In the genomic region with DNA sequence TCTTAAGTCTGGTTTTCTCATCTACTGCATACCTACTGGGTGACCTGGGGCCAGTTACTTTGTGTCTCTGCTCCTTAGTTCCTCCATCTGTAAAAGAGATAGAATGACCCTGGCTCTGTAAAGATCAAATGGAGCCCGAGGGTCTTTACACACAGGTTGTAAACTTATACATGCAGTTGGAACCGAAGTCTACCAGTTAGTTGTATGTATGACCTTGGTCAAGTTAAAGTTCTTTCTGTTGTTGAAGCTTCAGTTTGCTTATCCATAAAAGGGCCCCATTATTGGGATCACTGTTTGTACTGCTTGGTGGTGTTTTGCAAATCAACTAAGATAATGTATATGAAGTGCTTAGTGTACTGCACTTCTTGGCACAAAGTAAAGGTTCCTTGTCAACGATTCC, we compare ENCODE assay signal across 1 cellular context.
TF ChIP-seq lines count a peak whose summit lies in the region.

No MANE protein-coding gene starts in this region.

TF ChIP-seq in HepG2, 621 proteins besides CTCF, POLR2A, EP300 and RAD21 (continued from another document and continues in another):
- TF ChIP-seq, protein P1, sequence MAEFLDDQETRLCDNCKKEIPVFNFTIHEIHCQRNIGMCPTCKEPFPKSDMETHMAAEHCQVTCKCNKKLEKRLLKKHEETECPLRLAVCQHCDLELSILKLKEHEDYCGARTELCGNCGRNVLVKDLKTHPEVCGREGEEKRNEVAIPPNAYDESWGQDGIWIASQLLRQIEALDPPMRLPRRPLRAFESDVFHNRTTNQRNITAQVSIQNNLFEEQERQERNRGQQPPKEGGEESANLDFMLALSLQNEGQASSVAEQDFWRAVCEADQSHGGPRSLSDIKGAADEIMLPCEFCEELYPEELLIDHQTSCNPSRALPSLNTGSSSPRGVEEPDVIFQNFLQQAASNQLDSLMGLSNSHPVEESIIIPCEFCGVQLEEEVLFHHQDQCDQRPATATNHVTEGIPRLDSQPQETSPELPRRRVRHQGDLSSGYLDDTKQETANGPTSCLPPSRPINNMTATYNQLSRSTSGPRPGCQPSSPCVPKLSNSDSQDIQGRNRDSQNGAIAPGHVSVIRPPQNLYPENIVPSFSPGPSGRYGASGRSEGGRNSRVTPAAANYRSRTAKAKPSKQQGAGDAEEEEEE (CRISPR knock-in tag; IDR thresholded peaks at IDR 0.05; ENCODE audit: borderline replicate concordance) = no peak
- peak; percentile 22; the same call in 1 of the 2 replicates for TF ChIP-seq SIX1 (CRISPR knock-in tag; IDR thresholded peaks at IDR 0.05; ENCODE audit: borderline replicate concordance)
- TF ChIP-seq, protein P2, sequence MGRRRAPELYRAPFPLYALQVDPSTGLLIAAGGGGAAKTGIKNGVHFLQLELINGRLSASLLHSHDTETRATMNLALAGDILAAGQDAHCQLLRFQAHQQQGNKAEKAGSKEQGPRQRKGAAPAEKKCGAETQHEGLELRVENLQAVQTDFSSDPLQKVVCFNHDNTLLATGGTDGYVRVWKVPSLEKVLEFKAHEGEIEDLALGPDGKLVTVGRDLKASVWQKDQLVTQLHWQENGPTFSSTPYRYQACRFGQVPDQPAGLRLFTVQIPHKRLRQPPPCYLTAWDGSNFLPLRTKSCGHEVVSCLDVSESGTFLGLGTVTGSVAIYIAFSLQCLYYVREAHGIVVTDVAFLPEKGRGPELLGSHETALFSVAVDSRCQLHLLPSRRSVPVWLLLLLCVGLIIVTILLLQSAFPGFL (CRISPR knock-in tag; IDR thresholded peaks at IDR 0.05) = no peak
- TF ChIP-seq MIXL1 (CRISPR knock-in tag; IDR thresholded peaks at IDR 0.05) = no peak
- no peak for TF ChIP-seq KDM6A (CRISPR knock-in tag; IDR thresholded peaks at IDR 0.05; ENCODE audit: low read depth)
- TF ChIP-seq ZNF652 (CRISPR knock-in tag; IDR thresholded peaks at IDR 0.05; ENCODE audit: borderline replicate concordance, low read depth) = no peak
- TF ChIP-seq MTA3 (CRISPR knock-in tag; IDR thresholded peaks at IDR 0.05) = no peak
- 0 out of 2 replicates have a peak, but pooled peaks have one; percentile 12 for TF ChIP-seq HNF4A (CRISPR knock-in tag; IDR thresholded peaks at IDR 0.05)
- TF ChIP-seq, protein P3, sequence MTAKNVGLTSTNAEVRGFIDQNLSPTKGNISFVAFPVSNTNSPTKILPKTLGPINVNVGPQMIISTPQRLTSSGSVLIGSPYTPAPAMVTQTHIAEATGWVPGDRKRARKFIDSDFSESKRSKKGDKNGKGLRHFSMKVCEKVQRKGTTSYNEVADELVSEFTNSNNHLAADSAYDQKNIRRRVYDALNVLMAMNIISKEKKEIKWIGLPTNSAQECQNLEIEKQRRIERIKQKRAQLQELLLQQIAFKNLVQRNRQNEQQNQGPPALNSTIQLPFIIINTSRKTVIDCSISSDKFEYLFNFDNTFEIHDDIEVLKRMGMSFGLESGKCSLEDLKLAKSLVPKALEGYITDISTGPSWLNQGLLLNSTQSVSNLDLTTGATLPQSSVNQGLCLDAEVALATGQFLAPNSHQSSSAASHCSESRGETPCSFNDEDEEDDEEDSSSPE (CRISPR knock-in tag; IDR thresholded peaks at IDR 0.05) = no peak
- TF ChIP-seq ZNF563 (CRISPR knock-in tag; IDR thresholded peaks at IDR 0.05) = no peak
- no peak for TF ChIP-seq ZNF709 (CRISPR knock-in tag; IDR thresholded peaks at IDR 0.05)
- TF ChIP-seq ZNF260 (CRISPR knock-in tag; IDR thresholded peaks at IDR 0.05; ENCODE audit: borderline replicate concordance, low read depth) = no peak
- TF ChIP-seq ZNF10 (CRISPR knock-in tag; IDR thresholded peaks at IDR 0.05; ENCODE audit: borderline replicate concordance, low read depth) = no peak
- no peak for TF ChIP-seq THAP7 (CRISPR knock-in tag; IDR thresholded peaks at IDR 0.05)
- 0 out of 2 replicates have a peak, but pooled peaks have one; percentile 30 for TF ChIP-seq CREM (IDR thresholded peaks at IDR 0.05)
- TF ChIP-seq CREM (CRISPR knock-in tag; IDR thresholded peaks at IDR 0.05) = no peak
- TF ChIP-seq KMT2B (CRISPR knock-in tag; IDR thresholded peaks at IDR 0.05) = no peak
- TF ChIP-seq, protein P4, sequence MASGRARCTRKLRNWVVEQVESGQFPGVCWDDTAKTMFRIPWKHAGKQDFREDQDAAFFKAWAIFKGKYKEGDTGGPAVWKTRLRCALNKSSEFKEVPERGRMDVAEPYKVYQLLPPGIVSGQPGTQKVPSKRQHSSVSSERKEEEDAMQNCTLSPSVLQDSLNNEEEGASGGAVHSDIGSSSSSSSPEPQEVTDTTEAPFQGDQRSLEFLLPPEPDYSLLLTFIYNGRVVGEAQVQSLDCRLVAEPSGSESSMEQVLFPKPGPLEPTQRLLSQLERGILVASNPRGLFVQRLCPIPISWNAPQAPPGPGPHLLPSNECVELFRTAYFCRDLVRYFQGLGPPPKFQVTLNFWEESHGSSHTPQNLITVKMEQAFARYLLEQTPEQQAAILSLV (CRISPR knock-in tag; IDR thresholded peaks at IDR 0.05; ENCODE audit: borderline replicate concordance) = no peak
- no peak for TF ChIP-seq JUND (CRISPR knock-in tag; IDR thresholded peaks at IDR 0.05)
- TF ChIP-seq ZC3H13 (CRISPR knock-in tag; IDR thresholded peaks at IDR 0.05) = no peak
- no peak for TF ChIP-seq ZNF138 (CRISPR knock-in tag; IDR thresholded peaks at IDR 0.05; ENCODE audit: low read depth)
- TF ChIP-seq MBD4 (IDR thresholded peaks at IDR 0.05; ENCODE audit: borderline replicate concordance, low read length) = no peak
- TF ChIP-seq ZNF589 (CRISPR knock-in tag; conservative IDR thresholded peaks at IDR 0.05) = no peak
- TF ChIP-seq NKX3-1 (CRISPR knock-in tag; IDR thresholded peaks at IDR 0.05) = no peak
- TF ChIP-seq, protein P5, sequence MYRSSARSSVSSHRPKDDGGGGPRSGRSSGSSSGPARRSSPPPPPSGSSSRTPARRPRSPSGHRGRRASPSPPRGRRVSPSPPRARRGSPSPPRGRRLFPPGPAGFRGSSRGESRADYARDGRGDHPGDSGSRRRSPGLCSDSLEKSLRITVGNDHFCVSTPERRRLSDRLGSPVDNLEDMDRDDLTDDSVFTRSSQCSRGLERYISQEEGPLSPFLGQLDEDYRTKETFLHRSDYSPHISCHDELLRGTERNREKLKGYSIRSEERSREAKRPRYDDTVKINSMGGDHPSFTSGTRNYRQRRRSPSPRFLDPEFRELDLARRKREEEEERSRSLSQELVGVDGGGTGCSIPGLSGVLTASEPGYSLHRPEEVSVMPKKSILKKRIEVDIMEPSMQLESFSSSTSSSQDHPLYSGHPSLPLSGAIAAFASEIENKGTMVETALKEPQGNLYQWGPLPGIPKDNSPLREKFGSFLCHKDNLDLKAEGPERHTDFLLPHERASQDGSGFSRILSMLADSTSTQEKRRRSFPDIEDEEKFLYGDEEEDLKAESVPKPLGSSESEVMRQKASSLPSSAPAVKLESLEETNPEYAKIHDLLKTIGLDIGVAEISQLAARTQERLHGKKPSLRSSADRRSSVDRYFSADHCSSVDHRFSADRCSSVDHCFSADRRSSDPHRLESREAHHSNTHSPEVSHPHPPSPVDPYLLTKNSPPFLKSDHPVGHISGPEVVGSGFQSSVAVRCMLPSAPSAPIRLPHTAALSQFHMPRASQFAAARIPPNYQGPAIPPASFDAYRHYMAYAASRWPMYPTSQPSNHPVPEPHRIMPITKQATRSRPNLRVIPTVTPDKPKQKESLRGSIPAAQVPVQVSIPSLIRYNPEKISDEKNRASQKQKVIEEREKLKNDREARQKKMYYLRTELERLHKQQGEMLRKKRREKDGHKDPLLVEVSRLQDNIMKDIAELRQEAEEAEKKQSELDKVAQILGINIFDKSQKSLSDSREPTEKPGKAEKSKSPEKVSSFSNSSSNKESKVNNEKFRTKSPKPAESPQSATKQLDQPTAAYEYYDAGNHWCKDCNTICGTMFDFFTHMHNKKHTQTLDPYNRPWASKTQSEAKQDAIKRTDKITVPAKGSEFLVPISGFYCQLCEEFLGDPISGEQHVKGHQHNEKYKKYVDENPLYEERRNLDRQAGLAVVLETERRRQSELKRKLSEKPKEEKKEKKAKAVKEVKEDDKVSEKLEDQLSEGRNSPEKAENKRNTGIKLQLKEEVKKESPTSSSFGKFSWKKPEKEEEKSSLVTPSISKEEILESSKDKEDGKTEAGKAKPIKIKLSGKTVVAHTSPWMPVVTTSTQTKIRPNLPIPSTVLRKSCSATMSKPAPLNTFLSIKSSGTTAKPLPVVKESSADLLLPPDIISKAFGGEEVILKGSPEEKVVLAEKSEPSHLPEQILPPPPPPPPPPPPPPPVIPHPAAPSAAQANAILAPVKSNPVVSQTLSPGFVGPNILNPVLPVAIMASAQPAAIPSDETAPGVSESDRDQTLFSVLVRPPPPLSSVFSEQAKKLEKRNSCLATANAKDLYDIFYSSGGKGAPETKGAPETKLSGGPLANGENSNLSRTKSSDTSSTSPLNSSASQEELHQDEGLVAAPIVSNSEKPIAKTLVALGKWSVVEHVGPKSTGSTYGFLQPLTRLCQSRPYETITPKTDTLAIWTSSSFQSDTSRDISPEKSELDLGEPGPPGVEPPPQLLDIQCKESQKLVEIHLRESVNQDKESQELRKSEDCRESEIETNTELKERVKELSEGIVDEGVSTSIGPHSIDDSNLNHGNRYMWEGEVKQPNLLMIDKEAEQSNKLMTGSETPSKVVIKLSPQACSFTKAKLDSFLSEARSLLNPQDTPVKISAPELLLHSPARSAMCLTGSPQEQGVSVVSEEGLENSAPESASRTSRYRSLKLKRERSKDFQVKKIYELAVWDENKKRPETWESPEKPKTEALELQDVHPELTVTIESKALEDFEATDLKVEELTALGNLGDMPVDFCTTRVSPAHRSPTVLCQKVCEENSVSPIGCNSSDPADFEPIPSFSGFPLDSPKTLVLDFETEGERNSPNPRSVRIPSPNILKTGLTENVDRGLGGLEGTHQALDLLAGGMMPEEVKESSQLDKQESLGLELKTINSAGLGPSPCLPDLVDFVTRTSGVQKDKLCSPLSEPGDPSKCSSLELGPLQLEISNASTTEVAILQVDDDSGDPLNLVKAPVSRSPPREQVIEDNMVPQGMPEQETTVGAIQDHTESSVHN (CRISPR knock-in tag; IDR thresholded peaks at IDR 0.05) = no peak
- peak; percentile 35; the same call in 1 of the 2 replicates for TF ChIP-seq ZMYM4 (CRISPR knock-in tag; IDR thresholded peaks at IDR 0.05)
- no peak for TF ChIP-seq ZNF577 (CRISPR knock-in tag; IDR thresholded peaks at IDR 0.05; ENCODE audit: borderline replicate concordance, low read depth)
- no peak for TF ChIP-seq HMGXB4 (CRISPR knock-in tag; IDR thresholded peaks at IDR 0.05; ENCODE audit: borderline replicate concordance in 1 of 2, low read depth in 1 of 2)
- TF ChIP-seq ZNF772 (CRISPR knock-in tag; IDR thresholded peaks at IDR 0.05) = no peak
- TF ChIP-seq SMYD3 (CRISPR knock-in tag; IDR thresholded peaks at IDR 0.05) = no peak
- TF ChIP-seq PCBP1 (IDR thresholded peaks at IDR 0.05; ENCODE audit: borderline replicate concordance, low read depth, low read length) = no peak
- no peak for TF ChIP-seq SOX6 (IDR thresholded peaks at IDR 0.05)
- TF ChIP-seq SOX6 (CRISPR knock-in tag; IDR thresholded peaks at IDR 0.05) = peak; percentile 17; the same call in 1 of the 2 replicates
- TF ChIP-seq ERF (CRISPR knock-in tag; IDR thresholded peaks at IDR 0.05) = no peak
- no peak for TF ChIP-seq NR2F1 (CRISPR knock-in tag; IDR thresholded peaks at IDR 0.05)
- no peak for TF ChIP-seq ZNF530 (CRISPR knock-in tag; IDR thresholded peaks at IDR 0.05; ENCODE audit: low read depth)
- TF ChIP-seq ZFP36L2 (CRISPR knock-in tag; IDR thresholded peaks at IDR 0.05) = no peak
- no peak for TF ChIP-seq ZNF510 (CRISPR knock-in tag; IDR thresholded peaks at IDR 0.05; ENCODE audit: low read depth)
- TF ChIP-seq ZNF7 (CRISPR knock-in tag; IDR thresholded peaks at IDR 0.05) = no peak
- TF ChIP-seq ZFP82 (CRISPR knock-in tag; IDR thresholded peaks at IDR 0.05; ENCODE audit: borderline replicate concordance) = no peak
- no peak for TF ChIP-seq ZNF598 (CRISPR knock-in tag; IDR thresholded peaks at IDR 0.05; ENCODE audit: borderline replicate concordance)
- no peak for TF ChIP-seq ZFP41 (CRISPR knock-in tag; IDR thresholded peaks at IDR 0.05; ENCODE audit: borderline replicate concordance)
- TF ChIP-seq, protein P6, sequence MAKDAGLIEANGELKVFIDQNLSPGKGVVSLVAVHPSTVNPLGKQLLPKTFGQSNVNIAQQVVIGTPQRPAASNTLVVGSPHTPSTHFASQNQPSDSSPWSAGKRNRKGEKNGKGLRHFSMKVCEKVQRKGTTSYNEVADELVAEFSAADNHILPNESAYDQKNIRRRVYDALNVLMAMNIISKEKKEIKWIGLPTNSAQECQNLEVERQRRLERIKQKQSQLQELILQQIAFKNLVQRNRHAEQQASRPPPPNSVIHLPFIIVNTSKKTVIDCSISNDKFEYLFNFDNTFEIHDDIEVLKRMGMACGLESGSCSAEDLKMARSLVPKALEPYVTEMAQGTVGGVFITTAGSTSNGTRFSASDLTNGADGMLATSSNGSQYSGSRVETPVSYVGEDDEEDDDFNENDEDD (CRISPR knock-in tag; IDR thresholded peaks at IDR 0.05; ENCODE audit: borderline replicate concordance) = no peak
- TF ChIP-seq ZNF460 (CRISPR knock-in tag; IDR thresholded peaks at IDR 0.05; ENCODE audit: borderline replicate concordance) = no peak
- no peak for TF ChIP-seq PTBP1 (IDR thresholded peaks at IDR 0.05; ENCODE audit: low read depth, low read length, poor library complexity, severe bottlenecking)
- TF ChIP-seq, protein P7, sequence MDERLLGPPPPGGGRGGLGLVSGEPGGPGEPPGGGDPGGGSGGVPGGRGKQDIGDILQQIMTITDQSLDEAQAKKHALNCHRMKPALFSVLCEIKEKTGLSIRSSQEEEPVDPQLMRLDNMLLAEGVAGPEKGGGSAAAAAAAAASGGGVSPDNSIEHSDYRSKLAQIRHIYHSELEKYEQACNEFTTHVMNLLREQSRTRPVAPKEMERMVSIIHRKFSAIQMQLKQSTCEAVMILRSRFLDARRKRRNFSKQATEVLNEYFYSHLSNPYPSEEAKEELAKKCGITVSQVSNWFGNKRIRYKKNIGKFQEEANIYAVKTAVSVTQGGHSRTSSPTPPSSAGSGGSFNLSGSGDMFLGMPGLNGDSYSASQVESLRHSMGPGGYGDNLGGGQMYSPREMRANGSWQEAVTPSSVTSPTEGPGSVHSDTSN (CRISPR knock-in tag; IDR thresholded peaks at IDR 0.05) = no peak
